ENCODE assay signal across 3 cellular contexts in genomic region chr7:44917465-44917864, GRCh38.
"Had no signal": no experiment of that assay in that cellular context is flagged by ENCODE, and none has a peak within 500 bp of the region (broad histone marks: within the 10 kb centered on the region; RNA-seq: fewer than 3 reads in every experiment).

No MANE protein-coding gene starts in this region.

- ATAC-seq: GM12878 had no signal

- DNase-seq: GDM1, GF-D8 had no signal
